ENCODE assay signal across 19 cellular contexts in the genomic region with DNA sequence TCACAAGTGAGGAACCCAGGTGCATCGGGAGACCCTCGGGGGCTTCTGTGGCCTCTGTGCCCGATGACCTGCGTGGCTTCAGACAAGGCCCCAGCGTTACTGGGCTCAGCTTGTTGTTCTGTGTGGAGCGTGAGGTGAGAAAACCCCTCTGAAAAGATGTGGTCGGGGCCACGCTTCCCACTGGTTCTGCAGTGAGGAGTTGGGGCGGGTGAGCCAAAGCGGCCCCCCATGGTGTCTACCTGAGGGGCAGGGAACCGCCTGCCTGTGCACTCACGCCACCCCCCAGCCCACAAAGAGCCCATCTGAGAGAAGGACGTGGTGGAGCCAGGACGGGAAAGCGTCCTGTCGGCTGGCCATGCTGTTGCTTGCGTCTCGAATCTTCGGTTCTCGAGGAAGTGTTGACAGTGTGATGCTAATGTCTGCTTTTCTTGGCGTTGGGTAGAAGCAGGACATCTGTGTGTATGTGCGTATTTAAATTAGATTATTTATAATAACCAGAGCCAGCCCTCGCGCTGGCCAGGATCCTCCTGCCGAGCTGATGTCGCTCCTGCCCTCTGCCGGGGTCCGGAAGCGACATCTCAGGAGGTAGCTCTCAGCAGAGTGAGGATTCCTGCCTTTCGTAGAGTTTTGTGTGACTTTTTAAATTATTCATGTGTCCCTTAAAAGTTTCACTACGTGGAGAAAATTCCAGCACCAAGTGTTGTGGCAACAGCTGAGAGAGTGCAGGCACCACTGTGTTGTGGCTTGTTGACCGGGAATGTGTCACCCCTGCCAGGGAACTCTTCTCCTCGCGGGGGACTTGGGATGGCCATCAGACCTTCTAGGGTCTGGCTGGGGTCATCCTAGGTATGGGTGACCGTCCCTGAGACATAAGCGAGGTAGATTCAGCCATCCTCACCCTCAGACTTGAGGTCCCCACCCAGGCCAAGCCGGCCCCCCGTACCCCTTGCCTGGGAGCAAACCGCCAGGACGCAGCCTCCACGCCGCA.
"Had no signal": no experiment of that assay in that cellular context is flagged by ENCODE, and none has a peak within 500 bp of the region (broad histone marks: within the 10 kb centered on the region; RNA-seq: fewer than 3 reads in every experiment).

No MANE protein-coding gene starts in this region.

- H3K9me3 ChIP-seq: neutrophil, spleen, testis, upper lobe of left lung had no signal

- H3K27ac ChIP-seq: neutrophil, parathyroid adenoma, spleen, testis, upper lobe of left lung, WERI-Rb-1 had no signal

- DNase-seq: activated CD4-positive, alpha-beta memory T cell treated with anti-CD3 and anti-CD28 coated beads, Interleukin-2, amount 10 ng/mL, durations not matched to agents 7 days and 5 days; activated CD4-positive, alpha-beta T cell treated with anti-CD3 and anti-CD28 coated beads for 36 hours; activated CD8-positive, alpha-beta memory T cell treated with anti-CD3 and anti-CD28 coated beads, Interleukin-2, amount 10 ng/mL, durations not matched to agents 7 days and 5 days; activated naive CD8-positive, alpha-beta T cell treated with anti-CD3 and anti-CD28 coated beads for 36 hours; amniotic stem cell; caudate nucleus; endodermal cell; foreskin melanocyte; glutamatergic neuron; naive B cell; spleen; stimulated activated CD4-positive, alpha-beta T cell treated with anti-CD3 and anti-CD28 coated beads, Interleukin-4, amount 100 ng/mL, for 4 hours; T-helper 2 cell; testis; WERI-Rb-1 had no signal

- H3K4me3 ChIP-seq: spleen, testis, upper lobe of left lung had no signal

- H3K4me1 ChIP-seq: parathyroid adenoma, spleen, testis, upper lobe of left lung had no signal

- H3K79me2 ChIP-seq: parathyroid adenoma had no signal

- H2AFZ ChIP-seq: parathyroid adenoma had no signal

- H3K27me3 ChIP-seq: neutrophil, spleen, testis, upper lobe of left lung had no signal

- ATAC-seq: activated CD4-positive, alpha-beta T cell treated with anti-CD3 and anti-CD28 coated beads for 36 hours; activated CD8-positive, alpha-beta memory T cell treated with anti-CD3 and anti-CD28 coated beads, Interleukin-2, amount 10 ng/mL, durations not matched to agents 7 days and 5 days; stimulated activated memory B cell treated with anti-CD40 and anti-IgM and Interleukin-4, amounts not matched to agents 10 μg/mL and 1 μg/mL and 100 μg/mL, for 72 hours had no signal
